Comparison of ENCODE assay signal across 1 cellular context in genomic region chr22:35705141-35705540, GRCh38.
TF ChIP-seq lines count a peak whose summit lies in the region.

No MANE protein-coding gene starts in this region.

TF ChIP-seq in SK-N-SH treated with all-trans-retinoic acid at 6 μM for 48 hours, 23 proteins besides CTCF, POLR2A, EP300 and RAD21 (continued from another document):
- TF ChIP-seq CREB5 (CRISPR knock-in tag; IDR thresholded peaks at IDR 0.05; ENCODE audit: low read depth) = no peak
